ENCODE assay signal across 9 cellular contexts in the genomic region with DNA sequence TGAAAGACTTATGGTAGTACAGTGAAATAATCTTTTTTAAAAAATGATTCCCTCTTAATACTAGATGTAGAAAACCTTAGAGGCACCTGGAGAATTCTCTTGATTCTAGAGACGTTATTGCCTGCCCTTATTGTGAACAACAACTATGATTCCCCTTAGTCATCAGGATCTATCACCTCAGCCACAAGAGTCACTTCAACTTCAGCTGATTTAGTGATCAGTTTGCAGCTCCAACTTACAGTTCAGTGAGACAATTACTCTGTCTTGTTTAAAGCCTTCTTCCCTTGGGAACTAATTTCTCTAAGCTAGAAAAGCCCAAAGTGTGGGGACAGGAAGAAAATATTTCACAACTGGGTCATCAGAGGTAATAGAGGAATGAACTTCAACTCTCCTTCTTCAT.
DNase-seq lines count a peak whose midpoint lies in the region; ATAC-seq, FAIRE-seq and TF ChIP-seq lines count a peak whose summit lies in the region.
"Had no signal": no experiment of that assay in that cellular context is flagged by ENCODE, and none has a peak within 500 bp of the region (broad histone marks: within the 10 kb centered on the region; RNA-seq: fewer than 3 reads in every experiment).

No MANE protein-coding gene starts in this region.

- peak overlapping the region; percentile 17 for H3K27ac ChIP-seq in CD8-positive, alpha-beta T cell (ENCODE audit: low read depth, low read length)
- H3K27ac ChIP-seq in KOPT-K1 (ENCODE audit: low read depth, low read length, poor library complexity, severe bottlenecking), result peak overlapping the region; percentile 98

- H3K4me1 ChIP-seq in CD8-positive, alpha-beta T cell (ENCODE audit: insufficient read depth, low read length), result peaks cover 19% of the 10 kb centered on the region
- no peaks in the 10 kb centered on the region for H3K4me1 ChIP-seq in Caco-2

- no peak for DNase-seq in CD8-positive, alpha-beta T cell
- DNase-seq in central memory CD8-positive, alpha-beta T cell (ENCODE audit: low spot score in 2 of 2), result no peak
- no peak for DNase-seq in CD14-positive monocyte (ENCODE audit: low spot score)
- DNase-seq in Caco-2, result no peak
- DNase-seq in dermis blood vessel endothelial cell, result no peak
- DNase-seq in H54 (ENCODE audit: insufficient read length, low spot score), result no peak
- DNase-seq: anterior cingulate cortex had no signal

- CTCF ChIA-PET in CD8-positive, alpha-beta T cell (lab: Charles Lee), result no interaction called here
- CTCF ChIA-PET in Caco-2 (lab: Charles Lee), result no interaction called here

- FAIRE-seq in H54 (lab: Jason Lieb, UNC), result no peak

- peak; percentile 39 for ATAC-seq in CD8-positive, alpha-beta T cell
- peak; percentile 9 for ATAC-seq in GM19372 (IDR thresholded peaks at IDR 0.05; ENCODE audit: low read depth, unreplicated experiment)
- peak; percentile 72 for ATAC-seq in central memory CD8-positive, alpha-beta T cell (replicated peaks; ENCODE audit: extremely low read depth, poor library complexity, severe bottlenecking)

- POLR2A ChIA-PET in CD8-positive, alpha-beta T cell (lab: Charles Lee), result interaction anchor here (0.7 to 1.2 kb wide), 2 partner anchors 10 to 102 kb away, joined by 3 to 5 read pairs; no protein-coding TSS in a partner anchor
- POLR2A ChIA-PET in Caco-2 (lab: Charles Lee), result no interaction called here

- H3K27ac Mint-ChIP-seq in CD8-positive, alpha-beta T cell, result peak overlapping the region; percentile 39
- H3K27ac Mint-ChIP-seq in central memory CD8-positive, alpha-beta T cell (ENCODE audit: low read depth), result peak overlapping the region; percentile 83
- H3K27ac Mint-ChIP-seq in CD14-positive monocyte (no peak overlapping the region), Caco-2 (ENCODE audit: unreplicated experiment) (no peak overlapping the region)

- H3K27me3 Mint-ChIP-seq in CD8-positive, alpha-beta T cell (ENCODE audit: low read depth), result no peaks in the 10 kb centered on the region
- H3K27me3 Mint-ChIP-seq in central memory CD8-positive, alpha-beta T cell, result no peaks in the 10 kb centered on the region
- no peaks in the 10 kb centered on the region for H3K27me3 Mint-ChIP-seq in CD14-positive monocyte (ENCODE audit: low read depth in 3 of 3)
- peaks cover 2% of the 10 kb centered on the region for H3K27me3 Mint-ChIP-seq in Caco-2 (ENCODE audit: insufficient read depth, unreplicated experiment)

- BruUV-seq in Caco-2 (replicated peaks; lab: Mats Ljungman, UMichigan), result no TSS peak

- intact Hi-C loops in CD8-positive, alpha-beta T cell (cut with DNase I, micrococcal nuclease), result no loop called here
- intact Hi-C loops in CD14-positive monocyte (cut with micrococcal nuclease), result no loop called here
- intact Hi-C loops in Caco-2 (cut with micrococcal nuclease; ENCODE audit: unreplicated experiment), result no loop called here

- H3K27me3 ChIP-seq in CD8-positive, alpha-beta T cell (ENCODE audit: insufficient read depth, low read length), result no peaks in the 10 kb centered on the region
- no peaks in the 10 kb centered on the region for H3K27me3 ChIP-seq in Caco-2 (replicated peaks; ENCODE audit: control insufficient read depth, insufficient read depth, low read length)

- peak overlapping the region; percentile 44 for H3K4me3 Mint-ChIP-seq in CD8-positive, alpha-beta T cell
- peak overlapping the region; percentile 61 for H3K4me3 Mint-ChIP-seq in central memory CD8-positive, alpha-beta T cell
- no peak overlapping the region for H3K4me3 Mint-ChIP-seq in CD14-positive monocyte
- H3K4me3 Mint-ChIP-seq in Caco-2 (ENCODE audit: unreplicated experiment), result no peak overlapping the region

- no peak for TF ChIP-seq CTCF in CD8-positive, alpha-beta T cell (IDR thresholded peaks at IDR 0.05)
- no peak for TF ChIP-seq CTCF in CD14-positive monocyte (IDR thresholded peaks at IDR 0.05)
- TF ChIP-seq CTCF in Caco-2 (IDR thresholded peaks at IDR 0.05; ENCODE audit: insufficient read depth in 1 of 2, low read depth in 1 of 2, low read length in 1 of 2, severe bottlenecking in 1 of 2, unreplicated experiment in 1 of 2), result no peak

- H3K36me3 ChIP-seq in CD8-positive, alpha-beta T cell (ENCODE audit: insufficient read depth, low read length), result no peaks in the 10 kb centered on the region
- H3K36me3 ChIP-seq in KOPT-K1 (ENCODE audit: insufficient read depth, low read length) (no peaks in the 10 kb centered on the region), Caco-2 (ENCODE audit: control insufficient read depth, insufficient read depth, low read length) (no peaks in the 10 kb centered on the region)

- no peak overlapping the region for H3K4me3 ChIP-seq in CD8-positive, alpha-beta T cell (ENCODE audit: low read depth, low read length)
- H3K4me3 ChIP-seq in Caco-2 (ENCODE audit: low read depth, low read length), result no peak overlapping the region

- peaks cover 30% of the 10 kb centered on the region for H3K4me1 Mint-ChIP-seq in CD8-positive, alpha-beta T cell (ENCODE audit: low read depth)
- H3K4me1 Mint-ChIP-seq in central memory CD8-positive, alpha-beta T cell, result peaks cover 27% of the 10 kb centered on the region
- H3K4me1 Mint-ChIP-seq in CD14-positive monocyte (peaks cover 11% of the 10 kb centered on the region), Caco-2 (ENCODE audit: low read depth, unreplicated experiment) (no peaks in the 10 kb centered on the region)

- no peaks in the 10 kb centered on the region for H3K36me3 Mint-ChIP-seq in CD8-positive, alpha-beta T cell
- H3K36me3 Mint-ChIP-seq in central memory CD8-positive, alpha-beta T cell (ENCODE audit: insufficient read depth), result no peaks in the 10 kb centered on the region
- H3K36me3 Mint-ChIP-seq in CD14-positive monocyte, result no peaks in the 10 kb centered on the region
- H3K36me3 Mint-ChIP-seq in Caco-2 (ENCODE audit: insufficient read depth, unreplicated experiment), result no peaks in the 10 kb centered on the region

- TF ChIP-seq POLR2A in H54 (IDR thresholded peaks at IDR 0.05; ENCODE audit: low read depth, low read length), result no peak

- H3K9me3 Mint-ChIP-seq in CD8-positive, alpha-beta T cell, result no peaks in the 10 kb centered on the region
- H3K9me3 Mint-ChIP-seq in central memory CD8-positive, alpha-beta T cell, result no peaks in the 10 kb centered on the region
- H3K9me3 Mint-ChIP-seq in CD14-positive monocyte, result no peaks in the 10 kb centered on the region
- no peaks in the 10 kb centered on the region for H3K9me3 Mint-ChIP-seq in Caco-2 (ENCODE audit: unreplicated experiment)

- H3K9me3 ChIP-seq in CD8-positive, alpha-beta T cell (ENCODE audit: low read length), result no peaks in the 10 kb centered on the region
- H3K9me3 ChIP-seq in KOPT-K1 (ENCODE audit: insufficient read depth, low read length, poor library complexity, severe bottlenecking) (no peaks in the 10 kb centered on the region), Caco-2 (no peaks in the 10 kb centered on the region)

Comparison
In these comparisons a context has a peak if more than half of its experiments do, and no peak if none do; other contexts are left out.
1. ATAC-seq: peak in every context shown above with its lines; median percentile 72 in central memory CD8-positive, alpha-beta T cell; 39 in CD8-positive, alpha-beta T cell; 9 in GM19372.
2. H3K27ac Mint-ChIP-seq: peak in CD8-positive, alpha-beta T cell (single experiment) and central memory CD8-positive, alpha-beta T cell (single experiment); none in CD14-positive monocyte (0 of 7) and Caco-2 (single experiment).
3. H3K4me3 Mint-ChIP-seq: peak in CD8-positive, alpha-beta T cell (single experiment) and central memory CD8-positive, alpha-beta T cell (single experiment); none in CD14-positive monocyte (0 of 2) and Caco-2 (single experiment).